ENCODE assay signal across 1 cellular context in the genomic region with DNA sequence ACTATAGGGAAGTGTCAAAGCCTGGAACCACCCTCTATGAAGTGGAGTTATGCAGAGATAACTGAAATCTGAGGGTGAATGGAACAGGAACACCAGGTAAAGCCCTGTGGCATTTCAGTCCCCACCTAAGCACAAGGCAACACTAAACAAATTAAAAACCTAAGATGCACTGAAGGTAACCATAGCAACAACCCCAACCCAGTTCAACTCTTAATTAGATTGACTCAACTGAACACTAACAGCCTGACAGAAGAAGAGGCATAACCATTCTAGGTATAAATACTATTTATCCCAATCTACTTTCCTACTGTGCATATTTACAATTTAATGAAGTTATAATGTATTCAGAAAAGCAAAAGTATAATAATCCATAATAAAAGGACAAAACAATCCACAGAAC.
TF ChIP-seq lines count a peak whose summit lies in the region.

No MANE protein-coding gene starts in this region.

TF ChIP-seq in K562, 482 proteins besides CTCF, POLR2A, EP300 and RAD21:
- TF ChIP-seq RFX1 (IDR thresholded peaks at IDR 0.05) = peak; percentile 83
- TF ChIP-seq CSDE1 (IDR thresholded peaks at IDR 0.05) = no peak
- TF ChIP-seq FOXA1 (IDR thresholded peaks at IDR 0.05; ENCODE audit: borderline replicate concordance) = no peak
- peak; percentile 68 for TF ChIP-seq MYNN (IDR thresholded peaks at IDR 0.05)
- no peak for TF ChIP-seq MYNN (CRISPR knock-in tag; IDR thresholded peaks at IDR 0.05)
- TF ChIP-seq ZNF134 (CRISPR knock-in tag; conservative IDR thresholded peaks at IDR 0.05) = no peak
- TF ChIP-seq, protein P1, sequence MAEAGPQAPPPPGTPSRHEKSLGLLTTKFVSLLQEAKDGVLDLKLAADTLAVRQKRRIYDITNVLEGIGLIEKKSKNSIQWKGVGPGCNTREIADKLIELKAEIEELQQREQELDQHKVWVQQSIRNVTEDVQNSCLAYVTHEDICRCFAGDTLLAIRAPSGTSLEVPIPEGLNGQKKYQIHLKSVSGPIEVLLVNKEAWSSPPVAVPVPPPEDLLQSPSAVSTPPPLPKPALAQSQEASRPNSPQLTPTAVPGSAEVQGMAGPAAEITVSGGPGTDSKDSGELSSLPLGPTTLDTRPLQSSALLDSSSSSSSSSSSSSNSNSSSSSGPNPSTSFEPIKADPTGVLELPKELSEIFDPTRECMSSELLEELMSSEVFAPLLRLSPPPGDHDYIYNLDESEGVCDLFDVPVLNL (CRISPR knock-in tag; IDR thresholded peaks at IDR 0.05; ENCODE audit: low read depth) = no peak
- TF ChIP-seq ZNF76 (CRISPR knock-in tag; IDR thresholded peaks at IDR 0.05; ENCODE audit: borderline replicate concordance) = no peak
- no peak for TF ChIP-seq SMARCA4 (IDR thresholded peaks at IDR 0.05)
- TF ChIP-seq NBN (IDR thresholded peaks at IDR 0.05; ENCODE audit: low read depth) = no peak
- no peak for TF ChIP-seq KDM4B (IDR thresholded peaks at IDR 0.05; ENCODE audit: borderline replicate concordance in 2 of 2, low read depth in 1 of 2)
